In the genomic region with DNA sequence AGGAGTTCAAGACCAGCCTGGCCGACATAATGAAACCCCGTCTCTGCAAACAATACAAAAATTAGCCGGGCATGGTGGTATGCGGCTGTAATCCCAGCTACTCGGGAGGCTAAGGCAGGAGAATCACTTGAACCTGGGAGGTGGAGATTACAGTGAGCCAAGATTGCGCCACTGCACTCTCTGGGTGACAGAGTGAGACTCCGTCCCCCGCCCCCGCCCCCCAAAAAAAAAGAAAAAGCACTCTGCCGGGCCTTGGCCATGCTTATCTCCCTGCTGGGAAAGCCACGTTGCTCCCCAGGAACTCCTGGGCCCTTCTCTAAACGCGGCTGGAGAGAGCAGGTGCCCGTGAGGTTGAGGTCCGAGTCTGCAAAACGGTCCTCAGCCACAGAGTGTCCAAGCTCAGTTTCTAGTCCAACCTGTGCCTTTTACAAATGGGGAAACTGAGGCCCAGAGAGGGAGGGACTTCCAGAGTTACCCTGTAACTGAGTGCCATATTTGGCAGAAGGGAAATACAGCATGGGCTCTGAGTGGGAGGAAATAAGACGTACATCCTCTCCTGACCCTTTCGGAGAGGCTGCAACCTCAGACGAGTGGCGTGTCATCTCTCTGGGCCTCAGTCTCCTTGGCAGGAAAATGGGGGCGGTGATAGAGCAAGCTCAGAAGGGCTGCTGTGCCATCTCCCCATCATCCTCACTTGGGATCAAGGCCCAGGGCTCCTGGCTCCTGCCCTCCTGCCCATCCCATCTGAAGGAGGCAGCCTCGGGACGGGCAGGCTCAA, we compare ENCODE assay signal across 16 cellular contexts. TPM values are rescaled to one million over a fixed set of nuclear protein-coding genes. Genes with fewer than 3 reads are reported as not detected.
A peak's percentile ranks its signal among the peaks of the same experiment; 100 is the strongest.
DNase-seq lines count a peak whose midpoint lies in the region; ATAC-seq and TF ChIP-seq lines count a peak whose summit lies in the region.
"Had no signal": no experiment of that assay in that cellular context is flagged by ENCODE, and none has a peak within 500 bp of the region (broad histone marks: within the 10 kb centered on the region; RNA-seq: fewer than 3 reads in every experiment).

No MANE protein-coding gene starts in this region.

- peak overlapping the region; percentile 77 for H3K4me2 ChIP-seq in GM23248 (ENCODE audit: unreplicated experiment)

- no peak overlapping the region for H3K4me3 ChIP-seq in GM23248
- peak overlapping the region; percentile 21 for H3K4me3 ChIP-seq in RWPE2 (ENCODE audit: severe bottlenecking)
- H3K4me3 ChIP-seq in esophagus (ENCODE audit: low read depth in 1 of 2, low read length in 2 of 2): no peak overlapping the region

- peak overlapping the region; percentile 45 for H3K27ac Mint-ChIP-seq in stimulated activated naive CD8-positive, alpha-beta T cell treated with anti-CD3 and anti-CD28 coated beads, Interleukin-15, Interleukin-2, amounts not matched to agents 100 ng/mL and 50 ng/mL, for 24 hours
- H3K27ac Mint-ChIP-seq: stimulated activated naive B cell treated with anti-CD40 and anti-IgM and Interleukin-4, amounts not matched to agents 10 μg/mL and 1 μg/mL and 100 μg/mL, for 72 hours had no signal

- H3K36me3 ChIP-seq in GM23248 (ENCODE audit: low read depth) (peaks cover 1% of the 10 kb centered on the region; the same call in 1 of the 2 replicates), RWPE2 (ENCODE audit: low read depth) (peaks cover 89% of the 10 kb centered on the region), esophagus (ENCODE audit: control insufficient read depth in 2 of 2, insufficient read depth in 2 of 2, low read length in 1 of 2) (peaks cover 16 to 56% of the 10 kb centered on the region in 2 donors)

- H3K27me3 ChIP-seq in GM23248 (replicated peaks; ENCODE audit: insufficient read depth): no peaks in the 10 kb centered on the region
- H3K27me3 ChIP-seq in RWPE2 (ENCODE audit: insufficient read depth, poor library complexity, severe bottlenecking): no peaks in the 10 kb centered on the region
- H3K27me3 ChIP-seq in esophagus (ENCODE audit: control insufficient read depth in 1 of 2, insufficient read depth in 2 of 2, low read length in 2 of 2): no peaks in the 10 kb centered on the region

- no peak overlapping the region for H3K4me3 Mint-ChIP-seq in stimulated activated naive CD8-positive, alpha-beta T cell treated with anti-CD3 and anti-CD28 coated beads, Interleukin-15, Interleukin-2, amounts not matched to agents 100 ng/mL and 50 ng/mL, for 24 hours
- H3K4me3 Mint-ChIP-seq: IgD-negative memory B cell; stimulated activated naive B cell treated with anti-CD40 and anti-IgM and Interleukin-4, amounts not matched to agents 10 μg/mL and 1 μg/mL and 100 μg/mL, for 72 hours had no signal

- no peak overlapping the region for H3K9ac ChIP-seq in GM23248

- H3K4me1 ChIP-seq in GM23248 (ENCODE audit: insufficient read depth) (peaks cover 41% of the 10 kb centered on the region), RWPE2 (ENCODE audit: insufficient read depth, poor library complexity, severe bottlenecking) (peaks cover 44% of the 10 kb centered on the region), esophagus (ENCODE audit: control insufficient read depth in 2 of 2, insufficient read depth in 2 of 2, low read length in 1 of 2) (peaks cover 24 to 63% of the 10 kb centered on the region in 2 donors)

- no peaks in the 10 kb centered on the region for H3K9me2 ChIP-seq in GM23248 (ENCODE audit: insufficient read depth)

- no peaks in the 10 kb centered on the region for H4K20me1 ChIP-seq in GM23248 (ENCODE audit: insufficient read depth)

- no peak overlapping the region for H2AFZ ChIP-seq in GM23248

- in situ Hi-C loops in GM23248 (cut with MboI): no loop called here

- no peaks in the 10 kb centered on the region for H3K27me3 Mint-ChIP-seq in stimulated activated naive CD8-positive, alpha-beta T cell treated with anti-CD3 and anti-CD28 coated beads, Interleukin-15, Interleukin-2, amounts not matched to agents 100 ng/mL and 50 ng/mL, for 24 hours
- H3K27me3 Mint-ChIP-seq: IgD-negative memory B cell; progenitor cell of endocrine pancreas; stimulated activated naive B cell treated with anti-CD40 and anti-IgM and Interleukin-4, amounts not matched to agents 10 μg/mL and 1 μg/mL and 100 μg/mL, for 72 hours had no signal

- peaks cover 20% of the 10 kb centered on the region for H3F3A ChIP-seq in GM23248 (ENCODE audit: insufficient read depth)

- H3K79me2 ChIP-seq in GM23248 (ENCODE audit: insufficient read depth): peaks cover 71% of the 10 kb centered on the region

- peaks cover 50% of the 10 kb centered on the region for H3K4me1 Mint-ChIP-seq in stimulated activated naive CD8-positive, alpha-beta T cell treated with anti-CD3 and anti-CD28 coated beads, Interleukin-15, Interleukin-2, amounts not matched to agents 100 ng/mL and 50 ng/mL, for 24 hours (ENCODE audit: low read depth)

- no peak overlapping the region for H3K27ac ChIP-seq in GM23248
- H3K27ac ChIP-seq in RWPE2 (ENCODE audit: poor library complexity, severe bottlenecking): peak overlapping the region; percentile 100
- peak overlapping the region; percentile 2 to 96 for H3K27ac ChIP-seq in esophagus (ENCODE audit: low read depth in 2 of 2, low read length in 1 of 2)

- H3K9me3 Mint-ChIP-seq in stimulated activated naive CD8-positive, alpha-beta T cell treated with anti-CD3 and anti-CD28 coated beads, Interleukin-15, Interleukin-2, amounts not matched to agents 100 ng/mL and 50 ng/mL, for 24 hours: no peaks in the 10 kb centered on the region
- H3K9me3 Mint-ChIP-seq: IgD-negative memory B cell; stimulated activated naive B cell treated with anti-CD40 and anti-IgM and Interleukin-4, amounts not matched to agents 10 μg/mL and 1 μg/mL and 100 μg/mL, for 72 hours had no signal

- no peaks in the 10 kb centered on the region for H3K9me3 ChIP-seq in GM23248 (ENCODE audit: low read depth)
- no peaks in the 10 kb centered on the region for H3K9me3 ChIP-seq in RWPE2 (ENCODE audit: severe bottlenecking)
- no peaks in the 10 kb centered on the region for H3K9me3 ChIP-seq in esophagus (ENCODE audit: control insufficient read depth in 2 of 2, insufficient read depth in 1 of 2, low read depth in 1 of 2, low read length in 1 of 2)
- H3K9me3 ChIP-seq: Caco-2 had no signal

- TF ChIP-seq CTCF in RWPE2 (IDR thresholded peaks at IDR 0.05; ENCODE audit: poor library complexity, severe bottlenecking): no peak

- no peak for ATAC-seq in RWPE2 (ENCODE audit: low read depth)
- no peak for ATAC-seq in GM18867 (IDR thresholded peaks at IDR 0.05; ENCODE audit: unreplicated experiment)
- ATAC-seq: stimulated activated naive B cell treated with anti-CD40 and anti-IgM and Interleukin-4, amounts not matched to agents 10 μg/mL and 1 μg/mL and 100 μg/mL, for 72 hours had no signal

- no peak for DNase-seq in GM23248
- no peak for DNase-seq in RWPE2 (ENCODE audit: low spot score)
- no peak for DNase-seq in SIG-M5 treated with dmso at 0.1 percent for 504 hours (lab: John Stamatoyannopoulos, UW; ENCODE audit: unreplicated experiment)
- DNase-seq in AG08395 (ENCODE audit: low spot score): no peak
- DNase-seq: activated T-cell treated with anti-CD3 and anti-CD28 coated beads, Interleukin-2, amount 50 U/mL, for 1 hour; Caco-2; central memory CD4-positive, alpha-beta T cell; NCI-H1436 treated with DMSO at 0.1 percent for 48 hours; NCI-H524; stimulated activated CD4-positive, alpha-beta T cell treated with anti-CD3 and anti-CD28 coated beads, Interleukin-2, amount 100 ng/mL, for 48 hours; stimulated activated naive B cell treated with anti-CD40 and anti-IgM and Interleukin-4, amounts not matched to agents 10 μg/mL and 1 μg/mL and 100 μg/mL, for 72 hours had no signal

- H3K36me3 Mint-ChIP-seq in stimulated activated naive CD8-positive, alpha-beta T cell treated with anti-CD3 and anti-CD28 coated beads, Interleukin-15, Interleukin-2, amounts not matched to agents 100 ng/mL and 50 ng/mL, for 24 hours (ENCODE audit: low read depth): peaks cover 41% of the 10 kb centered on the region

- 87 to 88% methylated on average over 19 to 23 of the region's 23 CpGs for WGBS in GM23248 (ENCODE audit: low coverage in 1 of 2, low lambda C conversion rate in 2 of 2, missing lambda C conversion rate in 2 of 2), 2 experiments
- WGBS in esophagus, 2 donors: 72 to 79% methylated on average over 23 of the region's 23 CpGs

RNA-seq across cellular contexts. Expression of gene PHYHD1, which starts 6.6 kb away (rescaled TPM):
- total RNA-seq in GM23248 (2014; rRNA removed; shearing (Covaris generic)): 4.4 and 4.7 TPM in 2 replicates
- 7.4 and 8.6 TPM in 2 replicates for polyA plus RNA-seq in GM23248 (2016; fragmentation: Nextera tagmentation; extraction: Ambion mirVana)
- 10 to 100 TPM; 19.8 to 39.5 TPM for polyA plus RNA-seq in esophagus

RNA-seq across cellular contexts. Expression of gene LRRC8A, which starts 32.3 kb away (rescaled TPM):
- 35.2 and 37.9 TPM in 2 replicates for total RNA-seq in GM23248 (2014; rRNA removed; shearing (Covaris generic))
- polyA plus RNA-seq in GM23248 (2016; fragmentation: Nextera tagmentation; extraction: Ambion mirVana) (35.6 and 36.5 TPM in 2 replicates), esophagus (10 to 100 TPM; 38.5 to 55.6 TPM)

RNA-seq across cellular contexts. Expression of gene KYAT1, which starts 32.4 kb away (rescaled TPM):
- 5.1 and 5.8 TPM in 2 replicates for total RNA-seq in GM23248 (2014; rRNA removed; shearing (Covaris generic))
- polyA plus RNA-seq in GM23248 (2016; fragmentation: Nextera tagmentation; extraction: Ambion mirVana) (4.4 and 5.5 TPM in 2 replicates), esophagus (1 to 10 TPM; 4.0 to 6.7 TPM)

RNA-seq across cellular contexts. Expression of gene DOLK, which starts 33.2 kb away (rescaled TPM):
- total RNA-seq in GM23248 (2014; rRNA removed; shearing (Covaris generic)): 31.1 and 36.1 TPM in 2 replicates
- polyA plus RNA-seq in GM23248 (2016; fragmentation: Nextera tagmentation; extraction: Ambion mirVana): 29.6 and 31.7 TPM in 2 replicates
- 10 to 100 TPM in 1 of 2 donors, 1 to 10 TPM in 1; 5.3 to 11.6 TPM for polyA plus RNA-seq in esophagus

RNA-seq across cellular contexts. Expression of gene NUP188, which starts 33.3 kb away (rescaled TPM):
- total RNA-seq in GM23248 (2014; rRNA removed; shearing (Covaris generic)): 45.9 and 57.0 TPM in 2 replicates
- polyA plus RNA-seq in GM23248 (2016; fragmentation: Nextera tagmentation; extraction: Ambion mirVana) (24.9 and 25.7 TPM in 2 replicates), esophagus (10 to 100 TPM; 19.7 to 21.8 TPM)
